In the genomic region with DNA sequence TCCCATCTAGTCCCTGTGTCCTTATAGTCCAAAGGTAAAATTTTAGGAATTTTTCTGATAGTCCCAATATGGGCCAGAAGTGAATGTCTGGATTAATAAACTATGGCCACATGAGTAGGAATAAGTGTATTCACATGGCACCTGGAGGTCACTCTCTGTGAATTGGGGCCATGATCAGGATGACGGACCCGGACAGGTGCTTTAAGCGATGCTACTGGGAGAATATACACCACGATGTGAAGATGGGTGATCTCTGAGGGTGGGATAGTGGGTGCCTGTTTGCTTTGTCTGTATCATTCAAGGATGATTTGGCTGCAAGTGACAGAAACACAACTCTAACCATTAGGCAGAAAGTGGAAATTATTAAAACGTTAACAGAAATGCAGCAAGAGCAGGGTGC, we compare ENCODE assay signal across 19 cellular contexts.
DNase-seq lines count a peak whose midpoint lies in the region; ATAC-seq, FAIRE-seq and TF ChIP-seq lines count a peak whose summit lies in the region.
"Had no signal": no experiment of that assay in that cellular context is flagged by ENCODE, and none has a peak within 500 bp of the region (broad histone marks: within the 10 kb centered on the region; RNA-seq: fewer than 3 reads in every experiment).

No MANE protein-coding gene starts in this region.

- H3K9me1 ChIP-seq in IMR-90 (ENCODE audit: insufficient read depth, low read length) (peaks cover 5% of the 10 kb centered on the region), K562 (ENCODE audit: control insufficient read depth, insufficient read depth, low read length) (no peaks in the 10 kb centered on the region)

- H3K79me1 ChIP-seq in IMR-90 (ENCODE audit: low read depth in 1 of 2, low read length in 2 of 2) (peaks cover 0 to 4% of the 10 kb centered on the region in 2 experiments; a peak in 1 of 4 replicates), mesenchymal stem cell (replicated peaks; ENCODE audit: low read length, poor library complexity, severe bottlenecking) (no peaks in the 10 kb centered on the region)

- H3K4me3 ChIP-seq in HCT116 (replicated peaks in 1 of 2; ENCODE audit: low read depth in 1 of 2, low read length in 2 of 2) = no peak overlapping the region
- H3K4me3 ChIP-seq in IMR-90 (ENCODE audit: insufficient read depth, low read depth, low read length) = no peak overlapping the region
- no peak overlapping the region for H3K4me3 ChIP-seq in K562
- no peak overlapping the region for H3K4me3 ChIP-seq in mesenchymal stem cell (ENCODE audit: insufficient read depth in 1 of 2, low read depth in 1 of 2, low read length in 2 of 2)
- H3K4me3 ChIP-seq: GM23338 had no signal

- POLR2A ChIA-PET in HCT116 (lab: Charles Lee) = no interaction called here
- POLR2A ChIA-PET in IMR-90 (lab: Charles Lee; ENCODE audit: unreplicated experiment) = no interaction called here
- POLR2A ChIA-PET in K562 (lab: Yijun Ruan, JAX) = no interaction called here

- H2AFZ ChIP-seq in HCT116 (ENCODE audit: low read depth, low read length, poor library complexity, severe bottlenecking) (peak overlapping the region; percentile 26), IMR-90 (replicated peaks; ENCODE audit: low read length, poor library complexity) (no peak overlapping the region), K562 (ENCODE audit: low read depth, low read length) (peak overlapping the region; percentile 27; the same call in 1 of the 2 replicates), mesenchymal stem cell (ENCODE audit: low read depth, low read length) (no peak overlapping the region)
- H2AFZ ChIP-seq: GM23338 had no signal

- DNase-seq in HCT116 (ENCODE audit: low read depth, low spot score) = no peak
- no peak for DNase-seq in IMR-90
- DNase-seq in K562 (ENCODE audit: extremely low read depth in 1 of 4, low spot score in 3 of 4) = no peak
- DNase-seq in mesenchymal stem cell = no peak
- DNase-seq in NCI-H1105 (lab: John Stamatoyannopoulos, UW) = no peak
- DNase-seq in NCI-H2107 treated with DMSO at 0.1 percent for 48 hours (lab: John Stamatoyannopoulos, UW; ENCODE audit: unreplicated experiment) = no peak
- DNase-seq: C1 segment of cervical spinal cord; Calu3; CD4-positive, alpha-beta memory T cell; COR-L47; DMS53; DMS79 treated with DMSO at 0.1 percent for 48 hours; GF-D8; H7; HCEC 1CT had no signal

- H3K18ac ChIP-seq in IMR-90 (ENCODE audit: low read depth, low read length) = no peak overlapping the region
- H3K18ac ChIP-seq in mesenchymal stem cell (ENCODE audit: low read depth in 1 of 2, low read length in 2 of 2) = no peak overlapping the region

- no peak overlapping the region for H3K4me2 ChIP-seq in HCT116 (ENCODE audit: low read length)
- no peak overlapping the region for H3K4me2 ChIP-seq in IMR-90 (ENCODE audit: low read depth, low read length)
- H3K4me2 ChIP-seq in K562 (ENCODE audit: insufficient read depth, low read length) = no peak overlapping the region
- no peak overlapping the region for H3K4me2 ChIP-seq in mesenchymal stem cell (ENCODE audit: low read length, poor library complexity, severe bottlenecking)
- H3K4me2 ChIP-seq: GM23338 had no signal

- H3K27me3 ChIP-seq in HCT116 (ENCODE audit: insufficient read depth, low read length) (no peaks in the 10 kb centered on the region), IMR-90 (ENCODE audit: control insufficient read depth, insufficient read depth, low read length) (no peaks in the 10 kb centered on the region), K562 (ENCODE audit: control insufficient read depth in 2 of 2, insufficient read depth in 2 of 2, low read length in 2 of 2) (no peaks in the 10 kb centered on the region), mesenchymal stem cell (ENCODE audit: control insufficient read depth in 1 of 2, insufficient read depth in 1 of 2, low read length in 2 of 2) (no peaks in the 10 kb centered on the region)

- no peak for TF ChIP-seq EP300 in K562 (IDR thresholded peaks at IDR 0.05; ENCODE audit: low read length)

- BruUV-seq in HCT116 (replicated peaks; lab: Mats Ljungman, UMichigan) = no TSS peak
- BruUV-seq in IMR-90 (replicated peaks; lab: Mats Ljungman, UMichigan) = no TSS peak
- BruUV-seq in K562 (replicated peaks; lab: Mats Ljungman, UMichigan) = no TSS peak

- no peak overlapping the region for H2BK20ac ChIP-seq in IMR-90 (ENCODE audit: low read depth, low read length)

- no peak overlapping the region; the same call in 1 of the 2 replicates for H3K4ac ChIP-seq in IMR-90 (ENCODE audit: low read depth, low read length)
- no peak overlapping the region for H3K4ac ChIP-seq in mesenchymal stem cell (ENCODE audit: low read depth in 1 of 2, low read length in 2 of 2)

- CTCF ChIA-PET in HCT116 (lab: Charles Lee) = no interaction called here
- CTCF ChIA-PET in IMR-90 (lab: Yijun Ruan, JAX) = no interaction called here
- CTCF ChIA-PET in K562 (lab: Yijun Ruan, JAX; ENCODE audit: low intra/inter-chr PET ratio) = no interaction called here

- H2AK5ac ChIP-seq in IMR-90 (ENCODE audit: low read depth, low read length) (peak overlapping the region; percentile 28; the same call in 1 of the 2 replicates), mesenchymal stem cell (ENCODE audit: low read length, severe bottlenecking) (peak overlapping the region; percentile 76)

- H2BK12ac ChIP-seq in mesenchymal stem cell (ENCODE audit: low read length in 2 of 2) = no peak overlapping the region

- in situ Hi-C loops in IMR-90 (cut with MboI; ENCODE audit: low sequenced_read_pairs) (no loop called here), K562 (cut with MboI) (no loop called here)

- H3K56ac ChIP-seq in IMR-90 (ENCODE audit: extremely low read depth, insufficient read depth, low read length) = no peak overlapping the region

- H3K4me1 ChIP-seq in HCT116 (ENCODE audit: control insufficient read depth in 1 of 2, insufficient read depth in 2 of 2, low read length in 2 of 2) (peaks cover 0 to 8% of the 10 kb centered on the region in 2 experiments; a peak in 3 of 4 replicates), IMR-90 (ENCODE audit: control insufficient read depth, insufficient read depth, low read length) (peaks cover 10% of the 10 kb centered on the region), K562 (replicated peaks in 1 of 2; ENCODE audit: control insufficient read depth in 2 of 2, insufficient read depth in 2 of 2, low read length in 2 of 2) (peaks cover 0 to 5% of the 10 kb centered on the region in 2 experiments; a peak in 2 of 5 replicates), mesenchymal stem cell (ENCODE audit: control insufficient read depth, insufficient read depth, low read depth, low read length) (peaks cover 6% of the 10 kb centered on the region)

- H3K23ac ChIP-seq in IMR-90 (ENCODE audit: low read depth, low read length) (no peak overlapping the region), mesenchymal stem cell (ENCODE audit: low read length in 2 of 2) (no peak overlapping the region)

- H3K27ac ChIP-seq in HCT116 (ENCODE audit: low read depth, low read length) = no peak overlapping the region
- H3K27ac ChIP-seq in IMR-90 (ENCODE audit: insufficient read depth, low read length) = no peak overlapping the region
- no peak overlapping the region for H3K27ac ChIP-seq in K562 (ENCODE audit: extremely low read depth, low read depth, low read length)
- H3K27ac ChIP-seq in mesenchymal stem cell (ENCODE audit: low read length, poor library complexity, severe bottlenecking) = no peak overlapping the region

- H3K36me3 ChIP-seq in HCT116 (ENCODE audit: control insufficient read depth in 1 of 2, insufficient read depth in 2 of 2, low read length in 2 of 2) = no peaks in the 10 kb centered on the region
- no peaks in the 10 kb centered on the region for H3K36me3 ChIP-seq in IMR-90 (ENCODE audit: control insufficient read depth, insufficient read depth, low read length)
- no peaks in the 10 kb centered on the region for H3K36me3 ChIP-seq in K562 (ENCODE audit: control insufficient read depth, insufficient read depth, low read length)
- H3K36me3 ChIP-seq in mesenchymal stem cell (ENCODE audit: control insufficient read depth in 1 of 2, insufficient read depth in 2 of 2, low read depth in 1 of 2, low read length in 2 of 2) = no peaks in the 10 kb centered on the region

- WGBS in IMR-90 (ENCODE audit: extremely low coverage in 2 of 2, insufficient read length in 1 of 2), 2 experiments = no CpG with 5 or more reads among the region's 5 CpGs
- WGBS in K562 (ENCODE audit: insufficient coverage, low coverage, missing lambda C conversion rate) = 68% methylated on average over 5 of the region's 5 CpGs
- 95% methylated on average over 5 of the region's 5 CpGs for WGBS in mesenchymal stem cell

- no peak for TF ChIP-seq CTCF in HCT116 (IDR thresholded peaks at IDR 0.05 in 2 of 3, conservative IDR thresholded peaks at IDR 0.05 in 1 of 3; ENCODE audit: borderline replicate concordance in 1 of 3, insufficient read depth in 1 of 3, low read depth in 2 of 3, low read length in 2 of 3)
- TF ChIP-seq CTCF in IMR-90 (conservative IDR thresholded peaks at IDR 0.05; ENCODE audit: low read depth, low read length) = no peak
- no peak for TF ChIP-seq CTCF in K562 (IDR thresholded peaks at IDR 0.05 in 2 of 3, conservative IDR thresholded peaks at IDR 0.05 in 1 of 3; ENCODE audit: insufficient read depth in 2 of 3, low read depth in 1 of 3, low read length in 3 of 3)

- H2BK5ac ChIP-seq in IMR-90 (ENCODE audit: low read depth, low read length, poor library complexity, severe bottlenecking) (no peak overlapping the region), mesenchymal stem cell (ENCODE audit: low read depth, low read length, poor library complexity, severe bottlenecking) (no peak overlapping the region)

- H4K8ac ChIP-seq in IMR-90 (ENCODE audit: low read depth in 2 of 2, low read length in 2 of 2) (no peak overlapping the region), mesenchymal stem cell (ENCODE audit: low read length) (no peak overlapping the region)

- H3K9ac ChIP-seq in HCT116 (ENCODE audit: low read length) (no peak overlapping the region), IMR-90 (ENCODE audit: low read depth, low read length) (no peak overlapping the region), K562 (ENCODE audit: insufficient read depth in 1 of 2, low read depth in 2 of 2, low read length in 2 of 2) (no peak overlapping the region), mesenchymal stem cell (ENCODE audit: low read length) (no peak overlapping the region)

- ATAC-seq in HCT116 = no peak
- ATAC-seq in IMR-90 (ENCODE audit: low read depth) = no peak
- ATAC-seq in K562 = no peak
- ATAC-seq in HG02885 (IDR thresholded peaks at IDR 0.05; ENCODE audit: poor library complexity, unreplicated experiment) = no peak
- ATAC-seq: GM23338 had no signal

- no peak overlapping the region for H4K5ac ChIP-seq in IMR-90 (ENCODE audit: low read depth, low read length)

- H2AK9ac ChIP-seq in IMR-90 (replicated peaks; ENCODE audit: low read depth, low read length, poor library complexity) = no peak overlapping the region

- TF ChIP-seq POLR2A in HCT116 (IDR thresholded peaks at IDR 0.05; ENCODE audit: borderline replicate concordance, extremely low read depth, insufficient read depth, insufficient read length) (no peak), IMR-90 (IDR thresholded peaks at IDR 0.05; ENCODE audit: low read depth, low read length) (no peak), K562 (conservative IDR thresholded peaks at IDR 0.05) (no peak)

- H4K20me1 ChIP-seq in HCT116 (ENCODE audit: insufficient read depth) = no peaks in the 10 kb centered on the region
- H4K20me1 ChIP-seq in IMR-90 (ENCODE audit: insufficient read depth, low read length) = no peaks in the 10 kb centered on the region
- H4K20me1 ChIP-seq in K562 (replicated peaks; ENCODE audit: control insufficient read depth, insufficient read depth, low read length) = no peaks in the 10 kb centered on the region

- dilution Hi-C loops in IMR-90 (cut with HindIII; ENCODE audit: low sequenced_read_pairs, unreplicated experiment) = no loop called here

- RAD21 ChIA-PET in HCT116 (lab: Charles Lee; ENCODE audit: low non-redundant PET in 1 of 2, low total read pairs in 2 of 2, uncharacterized antibody in 2 of 2, unreplicated experiment in 2 of 2) = no interaction called here

- TF ChIP-seq RAD21 in HCT116 (IDR thresholded peaks at IDR 0.05; ENCODE audit: low read depth) = no peak
- no peak for TF ChIP-seq RAD21 in IMR-90 (IDR thresholded peaks at IDR 0.05; ENCODE audit: low read length)
- TF ChIP-seq RAD21 in K562 (CRISPR knock-in tag; conservative IDR thresholded peaks at IDR 0.05 in 1 of 2, IDR thresholded peaks at IDR 0.05 in 1 of 2) = no peak

- FAIRE-seq in K562 (lab: Jason Lieb, UNC) = no peak
- FAIRE-seq: GM12891, GM18507 had no signal

- H3K9me2 ChIP-seq in HCT116 (ENCODE audit: insufficient read depth) = no peaks in the 10 kb centered on the region

- intact Hi-C loops in HCT116 (cut with micrococcal nuclease) = no loop called here
- intact Hi-C loops in IMR-90 (cut with micrococcal nuclease) = no loop called here
- intact Hi-C loops in K562 (cut with micrococcal nuclease) = no loop called here

- H3K14ac ChIP-seq in IMR-90 (replicated peaks; ENCODE audit: low read depth, low read length) = no peak overlapping the region
- no peak overlapping the region for H3K14ac ChIP-seq in mesenchymal stem cell (ENCODE audit: low read length in 2 of 2)

- H3K9me3 ChIP-seq in HCT116 (ENCODE audit: control insufficient read depth in 1 of 2, insufficient read depth in 1 of 2, low read depth in 1 of 2, low read length in 2 of 2) = no peaks in the 10 kb centered on the region
- no peaks in the 10 kb centered on the region for H3K9me3 ChIP-seq in IMR-90 (ENCODE audit: control insufficient read depth, insufficient read depth, low read length)
- no peaks in the 10 kb centered on the region for H3K9me3 ChIP-seq in K562 (replicated peaks; ENCODE audit: control insufficient read depth, insufficient read depth, low read depth, low read length)
- no peaks in the 10 kb centered on the region for H3K9me3 ChIP-seq in mesenchymal stem cell (ENCODE audit: control insufficient read depth, low read length)

- H2BK120ac ChIP-seq in IMR-90 (ENCODE audit: low read depth, low read length) (no peak overlapping the region; the same call in 1 of the 2 replicates), mesenchymal stem cell (ENCODE audit: low read depth, low read length) (no peak overlapping the region)

- H2BK15ac ChIP-seq in IMR-90 (ENCODE audit: low read depth, low read length) (peak overlapping the region; percentile 15; the same call in 1 of the 3 replicates), mesenchymal stem cell (ENCODE audit: low read depth, poor library complexity, severe bottlenecking) (no peak overlapping the region)

- H3K79me2 ChIP-seq in HCT116 (ENCODE audit: insufficient read depth, low read length) = no peaks in the 10 kb centered on the region
- H3K79me2 ChIP-seq in K562 (ENCODE audit: control insufficient read depth, insufficient read depth, low read length) = no peaks in the 10 kb centered on the region

- H4K91ac ChIP-seq in IMR-90 (ENCODE audit: insufficient read depth, low read depth, low read length) = peak overlapping the region; percentile 16; the same call in 1 of the 2 replicates
- no peak overlapping the region for H4K91ac ChIP-seq in mesenchymal stem cell (ENCODE audit: low read length)

Comparison
In these comparisons a context has a peak if more than half of its experiments do, and no peak if none do; other contexts are left out.
1. H2AFZ ChIP-seq: peak in HCT116 (single experiment) and K562 (single experiment); none in IMR-90 (single experiment) and mesenchymal stem cell (single experiment).